ENCODE assay signal across 11 cellular contexts in genomic region chr1:39128959-39129358, GRCh38.
DNase-seq lines count a peak whose midpoint lies in the region; ATAC-seq and TF ChIP-seq lines count a peak whose summit lies in the region.
"Had no signal": no experiment of that assay in that cellular context is flagged by ENCODE, and none has a peak within 500 bp of the region (broad histone marks: within the 10 kb centered on the region; RNA-seq: fewer than 3 reads in every experiment).

No MANE protein-coding gene starts in this region.

- H3K9me3 Mint-ChIP-seq in WTC11: no peaks in the 10 kb centered on the region
- H3K9me3 Mint-ChIP-seq: stimulated activated naive CD8-positive, alpha-beta T cell treated with anti-CD3 and anti-CD28 coated beads, Interleukin-15, amount 100 ng/mL, for 72 hours had no signal

- ATAC-seq in WTC11 (no peak), left lung (peak; percentile 61), GM18870 (IDR thresholded peaks at IDR 0.05; ENCODE audit: unreplicated experiment) (no peak), GM21390 (IDR thresholded peaks at IDR 0.05; ENCODE audit: unreplicated experiment) (no peak)
- ATAC-seq: stimulated activated naive CD8-positive, alpha-beta T cell treated with anti-CD3 and anti-CD28 coated beads, Interleukin-15, amount 100 ng/mL, for 72 hours had no signal

- CTCF ChIA-PET in WTC11 (lab: Charles Lee): interaction anchor here (1.7 to 6.7 kb wide), 2 partner anchors 13 to 62 kb away, joined by 5 to 130 read pairs; no protein-coding TSS in a partner anchor

- intact Hi-C loops in left lung (cut with DNase I): loop anchor here in 1 of 2 donors (10.0 kb wide), 1 partner anchor 126 kb away; no protein-coding TSS in a partner anchor
- intact Hi-C loops in tibial artery (cut with DNase I; ENCODE audit: low total_unique reads): no loop called here

- peaks cover 63% of the 10 kb centered on the region for H3K4me1 Mint-ChIP-seq in WTC11
- H3K4me1 Mint-ChIP-seq: stimulated activated naive CD8-positive, alpha-beta T cell treated with anti-CD3 and anti-CD28 coated beads, Interleukin-15, amount 100 ng/mL, for 72 hours had no signal

- H3K27ac ChIP-seq in left lung (peak overlapping the region; percentile 60 to 79), tibial artery (peak overlapping the region; percentile 52 to 67)

- H3K27ac Mint-ChIP-seq in WTC11: peak overlapping the region; percentile 72

- H3K4me3 ChIP-seq in left lung: no peak overlapping the region
- no peak overlapping the region for H3K4me3 ChIP-seq in tibial artery

- H3K9me3 ChIP-seq in left lung (no peaks in the 10 kb centered on the region), tibial artery (no peaks in the 10 kb centered on the region)

- peak; percentile 51 to 71 (median 65) for DNase-seq in NCI-H1417 (lab: John Stamatoyannopoulos, UW)
- no peak for DNase-seq in NCI-H1417 treated with DMSO at 0.1 percent for 48 hours (lab: John Stamatoyannopoulos, UW)
- DNase-seq in WTC11 (ENCODE audit: low spot score): no peak
- DNase-seq in left lung: peak in 1 of 2 donors; percentile 71
- no peak for DNase-seq in tibial artery
- no peak for DNase-seq in NCI-H446 (lab: John Stamatoyannopoulos, UW)
- DNase-seq: aorta; NCI-H1930; stimulated activated naive CD8-positive, alpha-beta T cell treated with anti-CD3 and anti-CD28 coated beads, Interleukin-15, amount 100 ng/mL, for 72 hours had no signal

- no peak overlapping the region for H3K4me3 Mint-ChIP-seq in WTC11
- H3K4me3 Mint-ChIP-seq: stimulated activated naive CD8-positive, alpha-beta T cell treated with anti-CD3 and anti-CD28 coated beads, Interleukin-15, amount 100 ng/mL, for 72 hours had no signal

- H3K36me3 ChIP-seq in left lung: peaks cover 0 to 21% of the 10 kb centered on the region in 2 donors
- peaks cover 0 to 4% (median 2%) of the 10 kb centered on the region in 3 donors for H3K36me3 ChIP-seq in tibial artery

- TF ChIP-seq CTCF in WTC11 (IDR thresholded peaks at IDR 0.05): no peak
- TF ChIP-seq CTCF in left lung (IDR thresholded peaks at IDR 0.05): no peak
- no peak for TF ChIP-seq CTCF in tibial artery (IDR thresholded peaks at IDR 0.05)

- no peaks in the 10 kb centered on the region for H3K27me3 Mint-ChIP-seq in WTC11 (ENCODE audit: low read depth)
- H3K27me3 Mint-ChIP-seq: stimulated activated naive CD8-positive, alpha-beta T cell treated with anti-CD3 and anti-CD28 coated beads, Interleukin-15, amount 100 ng/mL, for 72 hours had no signal

- peaks cover 14% of the 10 kb centered on the region for H3K36me3 Mint-ChIP-seq in WTC11

- POLR2A ChIA-PET in WTC11 (lab: Charles Lee): no interaction called here

- H3K4me1 ChIP-seq in left lung (peaks cover 44 to 83% of the 10 kb centered on the region in 2 donors), tibial artery (peaks cover 0 to 77% (median 58%) of the 10 kb centered on the region in 4 donors)

- H3K27me3 ChIP-seq in left lung: no peaks in the 10 kb centered on the region
- no peaks in the 10 kb centered on the region for H3K27me3 ChIP-seq in tibial artery

TF ChIP-seq in WTC11, 78 proteins besides CTCF, POLR2A, EP300 and RAD21 (continues in another document):
- TF ChIP-seq CREB1 (CRISPR knock-in tag; IDR thresholded peaks at IDR 0.05) (no peak), NFE2L1 (CRISPR knock-in tag; IDR thresholded peaks at IDR 0.05) (no peak), KAT7 (CRISPR knock-in tag; IDR thresholded peaks at IDR 0.05; ENCODE audit: borderline replicate concordance) (no peak), E2F5 (CRISPR knock-in tag; IDR thresholded peaks at IDR 0.05) (no peak), HMGA2 (CRISPR knock-in tag; IDR thresholded peaks at IDR 0.05) (no peak), PREB (CRISPR knock-in tag; IDR thresholded peaks at IDR 0.05; ENCODE audit: borderline replicate concordance) (no peak), ZMAT4 (CRISPR knock-in tag; IDR thresholded peaks at IDR 0.05) (no peak), ATF6 (CRISPR knock-in tag; IDR thresholded peaks at IDR 0.05) (no peak), TEAD1 (CRISPR knock-in tag; IDR thresholded peaks at IDR 0.05) (no peak), ELF4 (CRISPR knock-in tag; IDR thresholded peaks at IDR 0.05; ENCODE audit: low read depth) (no peak), ZNF423 (CRISPR knock-in tag; IDR thresholded peaks at IDR 0.05) (no peak), NFYB (CRISPR knock-in tag; conservative IDR thresholded peaks at IDR 0.05; ENCODE audit: low read depth) (no peak), FOXP1 (CRISPR knock-in tag; IDR thresholded peaks at IDR 0.05; ENCODE audit: borderline replicate concordance) (no peak)
- TF ChIP-seq, protein P1, sequence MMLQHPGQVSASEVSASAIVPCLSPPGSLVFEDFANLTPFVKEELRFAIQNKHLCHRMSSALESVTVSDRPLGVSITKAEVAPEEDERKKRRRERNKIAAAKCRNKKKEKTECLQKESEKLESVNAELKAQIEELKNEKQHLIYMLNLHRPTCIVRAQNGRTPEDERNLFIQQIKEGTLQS (CRISPR knock-in tag; conservative IDR thresholded peaks at IDR 0.05): no peak
- TF ChIP-seq, protein P2, sequence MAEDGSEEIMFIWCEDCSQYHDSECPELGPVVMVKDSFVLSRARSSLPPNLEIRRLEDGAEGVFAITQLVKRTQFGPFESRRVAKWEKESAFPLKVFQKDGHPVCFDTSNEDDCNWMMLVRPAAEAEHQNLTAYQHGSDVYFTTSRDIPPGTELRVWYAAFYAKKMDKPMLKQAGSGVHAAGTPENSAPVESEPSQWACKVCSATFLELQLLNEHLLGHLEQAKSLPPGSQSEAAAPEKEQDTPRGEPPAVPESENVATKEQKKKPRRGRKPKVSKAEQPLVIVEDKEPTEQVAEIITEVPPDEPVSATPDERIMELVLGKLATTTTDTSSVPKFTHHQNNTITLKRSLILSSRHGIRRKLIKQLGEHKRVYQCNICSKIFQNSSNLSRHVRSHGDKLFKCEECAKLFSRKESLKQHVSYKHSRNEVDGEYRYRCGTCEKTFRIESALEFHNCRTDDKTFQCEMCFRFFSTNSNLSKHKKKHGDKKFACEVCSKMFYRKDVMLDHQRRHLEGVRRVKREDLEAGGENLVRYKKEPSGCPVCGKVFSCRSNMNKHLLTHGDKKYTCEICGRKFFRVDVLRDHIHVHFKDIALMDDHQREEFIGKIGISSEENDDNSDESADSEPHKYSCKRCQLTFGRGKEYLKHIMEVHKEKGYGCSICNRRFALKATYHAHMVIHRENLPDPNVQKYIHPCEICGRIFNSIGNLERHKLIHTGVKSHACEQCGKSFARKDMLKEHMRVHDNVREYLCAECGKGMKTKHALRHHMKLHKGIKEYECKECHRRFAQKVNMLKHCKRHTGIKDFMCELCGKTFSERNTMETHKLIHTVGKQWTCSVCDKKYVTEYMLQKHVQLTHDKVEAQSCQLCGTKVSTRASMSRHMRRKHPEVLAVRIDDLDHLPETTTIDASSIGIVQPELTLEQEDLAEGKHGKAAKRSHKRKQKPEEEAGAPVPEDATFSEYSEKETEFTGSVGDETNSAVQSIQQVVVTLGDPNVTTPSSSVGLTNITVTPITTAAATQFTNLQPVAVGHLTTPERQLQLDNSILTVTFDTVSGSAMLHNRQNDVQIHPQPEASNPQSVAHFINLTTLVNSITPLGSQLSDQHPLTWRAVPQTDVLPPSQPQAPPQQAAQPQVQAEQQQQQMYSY (CRISPR knock-in tag; IDR thresholded peaks at IDR 0.05): no peak

Comparison
In these comparisons a context has a peak if more than half of its experiments do, and no peak if none do; other contexts are left out.
1. DNase-seq: peak in NCI-H1417 (3 of 3); none in NCI-H1417 treated with DMSO at 0.1 percent for 48 hours (single experiment), WTC11 (single experiment), tibial artery (0 of 2) and NCI-H446 (0 of 2).